In the genomic region with DNA sequence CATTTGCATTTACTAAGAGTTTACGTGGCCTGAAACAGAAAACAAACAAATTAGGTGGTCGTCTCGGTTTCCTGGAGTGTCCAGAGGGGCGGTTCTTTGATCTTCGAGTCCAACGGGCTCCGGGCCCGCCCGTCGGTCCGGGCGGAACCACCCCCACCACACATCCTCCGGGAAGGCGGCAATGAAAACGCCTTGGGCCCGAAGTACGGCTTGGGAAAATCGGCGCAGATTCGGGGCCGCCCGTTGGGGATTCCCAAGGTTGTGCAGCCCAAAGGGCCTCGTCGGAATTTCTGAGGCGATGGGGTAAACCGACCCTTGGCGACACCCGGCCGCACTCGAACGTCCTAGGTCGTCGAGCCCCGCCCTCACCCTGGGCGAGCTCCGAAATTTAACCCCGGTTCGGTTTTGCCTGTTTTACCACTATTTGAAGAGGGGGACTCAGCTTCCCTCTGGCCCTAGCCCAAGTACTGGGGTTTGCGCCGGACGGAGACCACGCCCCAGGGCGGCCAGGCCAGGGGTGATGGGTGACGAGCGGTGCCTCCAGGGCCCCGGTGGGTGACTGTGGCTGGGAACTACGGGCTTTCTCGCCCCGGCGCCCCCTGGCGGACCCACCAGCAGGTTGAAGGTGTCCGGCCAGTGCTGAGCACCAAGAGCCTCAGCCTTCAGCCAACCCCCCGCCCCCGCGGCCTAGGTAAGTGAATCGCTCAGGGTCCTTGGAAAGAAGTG, we compare ENCODE assay signal across 8 cellular contexts. TPM values are rescaled to one million over a fixed set of nuclear protein-coding genes. Genes with fewer than 3 reads are reported as not detected.
A peak's percentile ranks its signal among the peaks of the same experiment; 100 is the strongest.
DNase-seq lines count a peak whose midpoint lies in the region; ATAC-seq and TF ChIP-seq lines count a peak whose summit lies in the region.

No MANE protein-coding gene starts in this region.

- POLR2A ChIA-PET in T-cell (lab: Charles Lee): interaction anchor here in 1 of 2 donors (0.6 kb wide), 1 partner anchor 9 kb away, joined by 6 read pairs; no protein-coding TSS in a partner anchor

- no peaks in the 10 kb centered on the region for H3K9me3 Mint-ChIP-seq in T-cell

- peak overlapping the region; percentile 65 for H3K27ac ChIP-seq in smooth muscle cell (ENCODE audit: low read depth)

- H3K27me3 ChIP-seq in smooth muscle cell (ENCODE audit: low read depth): no peaks in the 10 kb centered on the region

- peaks cover 8% of the 10 kb centered on the region for H3K4me1 ChIP-seq in smooth muscle cell (ENCODE audit: low read depth)

- peaks cover 23% of the 10 kb centered on the region for H3F3A ChIP-seq in smooth muscle cell (ENCODE audit: low read depth)

- H3K27ac Mint-ChIP-seq in T-cell: peak overlapping the region; percentile 66 to 68

- peak overlapping the region; percentile 81 to 88 (median 88) for H3K4me3 Mint-ChIP-seq in T-cell

- H3K4me2 ChIP-seq in smooth muscle cell: peak overlapping the region; percentile 81

- no peaks in the 10 kb centered on the region for H3K9me3 ChIP-seq in smooth muscle cell (replicated peaks; ENCODE audit: low read depth)

- H3K9ac ChIP-seq in smooth muscle cell (ENCODE audit: low read depth): peak overlapping the region; percentile 65

- H4K20me1 ChIP-seq in smooth muscle cell (ENCODE audit: low read depth): no peaks in the 10 kb centered on the region

- TF ChIP-seq CTCF in smooth muscle cell (IDR thresholded peaks at IDR 0.05; ENCODE audit: borderline replicate concordance, insufficient read depth, poor library complexity, severe bottlenecking): peak; percentile 66

- H3K79me2 ChIP-seq in smooth muscle cell (ENCODE audit: low read depth): no peaks in the 10 kb centered on the region

- H3K4me3 ChIP-seq in iPS-11a (ENCODE audit: low read depth, low read length) (peak overlapping the region; percentile 41), smooth muscle cell (peak overlapping the region; percentile 51)

- H3K4me1 Mint-ChIP-seq in T-cell: peaks cover 24 to 26% (median 25%) of the 10 kb centered on the region in 3 donors

- peaks cover 10% of the 10 kb centered on the region for H3K36me3 ChIP-seq in smooth muscle cell (ENCODE audit: low read depth)

- DNase-seq in NCI-H1694 treated with DMSO at 0.1 percent for 48 hours (lab: John Stamatoyannopoulos, UW) (peak; percentile 4), NCI-H1694 (lab: John Stamatoyannopoulos, UW) (no peak), T-cell (peak; percentile 27 to 80 (median 67)), astrocyte of the hippocampus (ENCODE audit: low read depth, low spot score) (peak; percentile 86), smooth muscle cell (lab: John Stamatoyannopoulos, UW; ENCODE audit: unreplicated experiment) (no peak), NCI-H2107 treated with DMSO at 0.1 percent for 48 hours (lab: John Stamatoyannopoulos, UW; ENCODE audit: unreplicated experiment) (no peak)

- peaks cover 28% of the 10 kb centered on the region for H3K36me3 Mint-ChIP-seq in T-cell

- WGBS in smooth muscle cell (ENCODE audit: low lambda C conversion rate): 23% methylated on average over 56 of the region's 56 CpGs

- CTCF ChIA-PET in T-cell (lab: Charles Lee): interaction anchor here (0.7 to 1.9 kb wide), 8 partner anchors 11 to 757 kb away, joined by 3 to 7 read pairs (median 3); a partner anchor contains a TSS

- no peaks in the 10 kb centered on the region for H3K27me3 Mint-ChIP-seq in T-cell

- peak; percentile 70 for ATAC-seq in HG02884 (IDR thresholded peaks at IDR 0.05; ENCODE audit: unreplicated experiment)
- ATAC-seq in T-cell (replicated peaks in 1 of 4): peak; percentile 66 to 75 (median 69)

- no peak overlapping the region for H2AFZ ChIP-seq in smooth muscle cell (ENCODE audit: low read depth)

RNA-seq across cellular contexts. Expression of a gene that starts 1.9 kb away (rescaled TPM):
- total RNA-seq in T-cell (1 to 10 TPM in 2 of 5 donors, under 1 TPM in 2, not detected in 1; 0.56 to 1.2 (median 0.95) TPM), smooth muscle cell (0.36 and 0.99 TPM in 2 replicates)
- 0.41 and 1.1 TPM in 2 replicates for polyA plus RNA-seq in smooth muscle cell

RNA-seq across cellular contexts. Expression of a gene that starts 13.1 kb away (rescaled TPM):
- 100 to 1,000 TPM in 4 of 5 donors, 10 to 100 TPM in 1; 98.2 to 151 (median 136) TPM for total RNA-seq in T-cell
- 40.3 and 61.3 TPM in 2 replicates for total RNA-seq in smooth muscle cell
- 49.8 and 53.1 TPM in 2 replicates for polyA plus RNA-seq in smooth muscle cell

RNA-seq across cellular contexts. Expression of a gene that starts 19.3 kb away (rescaled TPM):
- 100 to 1,000 TPM; 109 to 216 (median 191) TPM for total RNA-seq in T-cell
- 15.4 and 20.6 TPM in 2 replicates for total RNA-seq in smooth muscle cell
- polyA plus RNA-seq in smooth muscle cell: 39.6 and 70.1 TPM in 2 replicates

Comparison
In these comparisons a context has a peak if more than half of its experiments do, and no peak if none do; other contexts are left out.
1. DNase-seq: peak in NCI-H1694 treated with DMSO at 0.1 percent for 48 hours (single experiment), T-cell (34 of 34) and astrocyte of the hippocampus (single experiment); none in NCI-H1694 (single experiment), smooth muscle cell (single experiment) and NCI-H2107 treated with DMSO at 0.1 percent for 48 hours (single experiment).